ENCODE assay signal across 14 cellular contexts in the genomic region with DNA sequence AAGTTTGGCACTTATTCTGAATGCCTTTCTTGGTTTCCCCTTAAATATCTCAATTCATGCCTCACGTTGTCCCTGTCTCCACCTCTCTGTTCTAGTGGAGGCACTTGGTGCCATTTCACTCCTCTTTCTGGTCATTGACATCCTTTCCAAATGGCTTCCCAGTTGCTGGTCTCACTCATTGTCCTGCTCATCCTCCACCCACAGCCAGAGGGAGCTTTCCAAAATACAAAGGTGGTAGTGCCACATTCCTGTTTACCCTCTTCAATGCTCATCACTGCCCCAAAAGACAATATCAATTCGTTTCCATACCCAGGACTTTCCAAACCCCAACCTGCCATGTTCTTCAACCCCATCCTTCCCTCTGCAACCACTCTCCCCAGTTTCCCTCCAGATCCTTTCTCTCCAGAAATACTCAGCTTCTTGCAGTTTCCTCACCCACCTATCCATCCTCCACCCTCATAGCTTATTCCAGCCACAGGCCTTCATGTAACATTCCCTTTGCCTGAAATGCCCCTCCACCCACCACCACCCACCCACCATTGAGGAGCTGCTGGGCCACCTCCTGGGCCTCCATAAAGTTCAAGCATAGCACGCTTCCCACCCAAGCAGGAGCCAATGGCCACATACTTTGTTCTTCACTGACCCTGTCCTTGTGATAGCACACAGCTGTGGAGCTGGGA.
DNase-seq lines count a peak whose midpoint lies in the region; ATAC-seq and TF ChIP-seq lines count a peak whose summit lies in the region.
"Had no signal": no experiment of that assay in that cellular context is flagged by ENCODE, and none has a peak within 500 bp of the region (broad histone marks: within the 10 kb centered on the region; RNA-seq: fewer than 3 reads in every experiment).

No MANE protein-coding gene starts in this region.

- H3K4me3 ChIP-seq in GM06990 (replicated peaks; ENCODE audit: low read depth, low read length) (no peak overlapping the region), HEK293 (ENCODE audit: low read depth, low read length) (no peak overlapping the region)
- H3K4me3 ChIP-seq: tibial nerve had no signal

- CTCF ChIA-PET in HEK293 (lab: Yijun Ruan, JAX): interaction anchor here (0.6 to 1.2 kb wide), 4 partner anchors 12 to 197 kb away, joined by 3 to 4 read pairs (median 4); no protein-coding TSS in a partner anchor

- H3K9me3 ChIP-seq in HEK293 (ENCODE audit: control insufficient read depth, insufficient read depth, low read depth, low read length): no peaks in the 10 kb centered on the region
- H3K9me3 ChIP-seq: tibial nerve had no signal

- no peak for ATAC-seq in stimulated activated naive CD8-positive, alpha-beta T cell treated with anti-CD3 and anti-CD28 coated beads, Interleukin-15, Interleukin-2, amounts not matched to agents 100 U/mL and 50 U/mL, for 24 hours
- ATAC-seq in HG03432 (IDR thresholded peaks at IDR 0.05; ENCODE audit: unreplicated experiment) (no peak), HG02973 (IDR thresholded peaks at IDR 0.05; ENCODE audit: unreplicated experiment) (no peak)
- ATAC-seq: activated CD8-positive, alpha-beta T cell treated with anti-CD3 and anti-CD28 coated beads for 36 hours had no signal

- POLR2A ChIA-PET in HEK293 (lab: Yijun Ruan, JAX): no interaction called here

- no peaks in the 10 kb centered on the region for H3K4me1 ChIP-seq in HEK293 (ENCODE audit: control insufficient read depth, insufficient read depth, low read length)

- DNase-seq in GM06990 (ENCODE audit: extremely low read depth, insufficient read length) (no peak), islet precursor cell (peak; percentile 47), cerebellar nuclear complex (lab: John Stamatoyannopoulos, UW) (no peak)
- no peak for DNase-seq in stimulated activated naive CD8-positive, alpha-beta T cell treated with anti-CD3 and anti-CD28 coated beads, Interleukin-15, Interleukin-2, amounts not matched to agents 100 U/mL and 50 U/mL, for 24 hours
- DNase-seq: activated CD8-positive, alpha-beta T cell treated with anti-CD3 and anti-CD28 coated beads for 36 hours; activated gamma-delta T cell; Calu3; hypothalamus; nucleus accumbens had no signal

- H3K27ac ChIP-seq in HEK293 (ENCODE audit: extremely low read depth, low read depth, low read length) (no peak overlapping the region), VCaP (no peak overlapping the region)
- H3K27ac ChIP-seq: tibial nerve had no signal

- no peaks in the 10 kb centered on the region for H3K36me3 ChIP-seq in GM06990 (ENCODE audit: control insufficient read depth, insufficient read depth, low read length)
- no peaks in the 10 kb centered on the region for H3K36me3 ChIP-seq in HEK293 (ENCODE audit: control insufficient read depth in 2 of 2, insufficient read depth in 1 of 2, low read length in 2 of 2)
- H3K36me3 ChIP-seq: tibial nerve had no signal

- no peaks in the 10 kb centered on the region for H3K27me3 ChIP-seq in GM06990 (replicated peaks; ENCODE audit: control insufficient read depth, insufficient read depth, low read length)
- H3K27me3 ChIP-seq: tibial nerve had no signal

- TF ChIP-seq CTCF in GM06990 (IDR thresholded peaks at IDR 0.05; ENCODE audit: insufficient read depth, low read length, poor library complexity, severe bottlenecking): peak; percentile 19
- TF ChIP-seq CTCF in HEK293 (tag by site-specific recombination; IDR thresholded peaks at IDR 0.05): peak; percentile 38; the same call in 1 of the 2 replicates
- TF ChIP-seq CTCF in VCaP (conservative IDR thresholded peaks at IDR 0.05): peak; percentile 34

TF ChIP-seq in HEK293, 187 proteins besides CTCF, POLR2A, EP300 and RAD21:
- TF ChIP-seq ZNF214 (tag by site-specific recombination; IDR thresholded peaks at IDR 0.05; ENCODE audit: borderline replicate concordance) (no peak), ZNF548 (tag by site-specific recombination; IDR thresholded peaks at IDR 0.05) (no peak), OSR2 (tag by site-specific recombination; IDR thresholded peaks at IDR 0.05) (no peak), ZNF366 (tag by site-specific recombination; conservative IDR thresholded peaks at IDR 0.05) (no peak), SP2 (tag by site-specific recombination; IDR thresholded peaks at IDR 0.05) (no peak), ZNF776 (tag by site-specific recombination; IDR thresholded peaks at IDR 0.05; ENCODE audit: borderline replicate concordance) (no peak), EGR2 (tag by site-specific recombination; IDR thresholded peaks at IDR 0.05; ENCODE audit: low read depth) (peak; percentile 87), ZFHX2 (tag by site-specific recombination; conservative IDR thresholded peaks at IDR 0.05) (peak; percentile 75), GFI1B (tag by site-specific recombination; IDR thresholded peaks at IDR 0.05) (no peak), ZNF501 (tag by site-specific recombination; IDR thresholded peaks at IDR 0.05) (no peak), ZNF837 (tag by site-specific recombination; IDR thresholded peaks at IDR 0.05) (no peak)
- TF ChIP-seq, protein P1, sequence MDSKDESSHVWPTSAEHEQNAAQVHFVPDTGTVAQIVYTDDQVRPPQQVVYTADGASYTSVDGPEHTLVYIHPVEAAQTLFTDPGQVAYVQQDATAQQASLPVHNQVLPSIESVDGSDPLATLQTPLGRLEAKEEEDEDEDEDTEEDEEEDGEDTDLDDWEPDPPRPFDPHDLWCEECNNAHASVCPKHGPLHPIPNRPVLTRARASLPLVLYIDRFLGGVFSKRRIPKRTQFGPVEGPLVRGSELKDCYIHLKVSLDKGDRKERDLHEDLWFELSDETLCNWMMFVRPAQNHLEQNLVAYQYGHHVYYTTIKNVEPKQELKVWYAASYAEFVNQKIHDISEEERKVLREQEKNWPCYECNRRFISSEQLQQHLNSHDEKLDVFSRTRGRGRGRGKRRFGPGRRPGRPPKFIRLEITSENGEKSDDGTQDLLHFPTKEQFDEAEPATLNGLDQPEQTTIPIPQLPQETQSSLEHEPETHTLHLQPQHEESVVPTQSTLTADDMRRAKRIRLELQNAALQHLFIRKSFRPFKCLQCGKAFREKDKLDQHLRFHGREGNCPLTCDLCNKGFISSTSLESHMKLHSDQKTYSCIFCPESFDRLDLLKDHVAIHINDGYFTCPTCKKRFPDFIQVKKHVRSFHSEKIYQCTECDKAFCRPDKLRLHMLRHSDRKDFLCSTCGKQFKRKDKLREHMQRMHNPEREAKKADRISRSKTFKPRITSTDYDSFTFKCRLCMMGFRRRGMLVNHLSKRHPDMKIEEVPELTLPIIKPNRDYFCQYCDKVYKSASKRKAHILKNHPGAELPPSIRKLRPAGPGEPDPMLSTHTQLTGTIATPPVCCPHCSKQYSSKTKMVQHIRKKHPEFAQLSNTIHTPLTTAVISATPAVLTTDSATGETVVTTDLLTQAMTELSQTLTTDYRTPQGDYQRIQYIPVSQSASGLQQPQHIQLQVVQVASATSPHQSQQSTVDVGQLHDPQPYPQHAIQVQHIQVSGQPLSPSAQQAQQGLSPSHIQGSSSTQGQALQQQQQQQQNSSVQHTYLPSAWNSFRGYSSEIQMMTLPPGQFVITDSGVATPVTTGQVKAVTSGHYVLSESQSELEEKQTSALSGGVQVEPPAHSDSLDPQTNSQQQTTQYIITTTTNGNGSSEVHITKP (tag by site-specific recombination; IDR thresholded peaks at IDR 0.05): no peak
- TF ChIP-seq, protein P2, sequence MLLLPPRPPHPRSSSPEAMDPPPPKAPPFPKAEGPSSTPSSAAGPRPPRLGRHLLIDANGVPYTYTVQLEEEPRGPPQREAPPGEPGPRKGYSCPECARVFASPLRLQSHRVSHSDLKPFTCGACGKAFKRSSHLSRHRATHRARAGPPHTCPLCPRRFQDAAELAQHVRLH (tag by site-specific recombination; IDR thresholded peaks at IDR 0.05): no peak
